Comparison of ENCODE assay signal across 8 cellular contexts in genomic region chrX:131792789-131793462, GRCh38.
DNase-seq lines count a peak whose midpoint lies in the region; ATAC-seq lines count a peak whose summit lies in the region.

No MANE protein-coding gene starts in this region.

- no peaks in the 10 kb centered on the region for H3K9me3 ChIP-seq in Karpas-422 (ENCODE audit: low read length)

- H2AFZ ChIP-seq in Karpas-422 (ENCODE audit: low read length) = peak overlapping the region; percentile 96

- H3K27ac ChIP-seq in Karpas-422 (ENCODE audit: low read length) (peak overlapping the region; percentile 71), layer of hippocampus (ENCODE audit: low read depth, low read length) (peak overlapping the region; percentile 87)

- H3K9me2 ChIP-seq in Karpas-422 (replicated peaks; ENCODE audit: insufficient read depth, low read length) = no peaks in the 10 kb centered on the region

- H3K4me2 ChIP-seq in Karpas-422 (ENCODE audit: low read depth, low read length, poor library complexity, severe bottlenecking) = peak overlapping the region; percentile 79

- ATAC-seq in GM19452 (IDR thresholded peaks at IDR 0.05; ENCODE audit: unreplicated experiment) = no peak

- H3K27me3 ChIP-seq in Karpas-422 (ENCODE audit: low read length) (no peaks in the 10 kb centered on the region), layer of hippocampus (ENCODE audit: control insufficient read depth, insufficient read depth, low read length) (no peaks in the 10 kb centered on the region)

- H4K20me1 ChIP-seq in Karpas-422 (ENCODE audit: insufficient read depth, low read depth, low read length) = no peaks in the 10 kb centered on the region

- peaks cover 20% of the 10 kb centered on the region for H3K4me1 ChIP-seq in Karpas-422 (ENCODE audit: low read length)

- H3K36me3 ChIP-seq in Karpas-422 (ENCODE audit: insufficient read depth, low read length) = no peaks in the 10 kb centered on the region

- peak; percentile 81 for DNase-seq in activated T-cell treated with anti-CD3 and anti-CD28 coated beads, Interleukin-2, amount 50 U/mL, for 1 hour
- DNase-seq in activated T-cell treated with anti-CD3 and anti-CD28 coated beads for 4 hours (no peak), Karpas-422 (peak; percentile 98), cerebellum (ENCODE audit: low spot score) (no peak), NCI-H510A (lab: John Stamatoyannopoulos, UW) (no peak)
- DNase-seq in activated T-cell treated with anti-CD3 and anti-CD28 coated beads, Interleukin-2, amount 50 U/mL, for 48 hours = peak; percentile 85

- H3K79me2 ChIP-seq in Karpas-422 (ENCODE audit: low read length) = no peaks in the 10 kb centered on the region

- H3K9ac ChIP-seq in Karpas-422 (ENCODE audit: low read length) = peak overlapping the region; percentile 65

- H3K4me3 ChIP-seq in Karpas-422 (ENCODE audit: low read length) = peak overlapping the region; percentile 60

Comparison
In these comparisons a context has a peak if more than half of its experiments do, and no peak if none do; other contexts are left out.
1. DNase-seq: peak in activated T-cell treated with anti-CD3 and anti-CD28 coated beads, Interleukin-2, amount 50 U/mL, for 1 hour (single experiment), Karpas-422 (single experiment) and activated T-cell treated with anti-CD3 and anti-CD28 coated beads, Interleukin-2, amount 50 U/mL, for 48 hours (2 of 2); none in activated T-cell treated with anti-CD3 and anti-CD28 coated beads for 4 hours (single experiment), cerebellum (single experiment) and NCI-H510A (single experiment).